8 cellular contexts compared by ENCODE assay signal in genomic region chr5:71447218-71447808, GRCh38. TPM values are rescaled to one million over a fixed set of nuclear protein-coding genes. Genes with fewer than 3 reads are reported as not detected.
DNase-seq lines count a peak whose midpoint lies in the region; ATAC-seq and TF ChIP-seq lines count a peak whose summit lies in the region.
"Not testable (repeated sequence)": the region's sequence is repeated elsewhere in the genome, so short reads cannot be mapped to it uniquely, and the experiment has no call there.

No MANE protein-coding gene starts in this region.

- H3K9me3 ChIP-seq in heart right ventricle: not testable (repeated sequence)

- TF ChIP-seq CTCF in heart right ventricle (IDR thresholded peaks at IDR 0.05) (peak in 8 of 9 donors; percentile 6 to 53 (median 44)), retinal pigment epithelial cell (conservative IDR thresholded peaks at IDR 0.05; ENCODE audit: low read depth, low read length) (peak; percentile 45)

- intact Hi-C loops in heart right ventricle (cut with DNase I): not testable (repeated sequence)

- H3K4me1 Mint-ChIP-seq in T-helper 2 cell treated with Interferon-gamma antibody and Interleukin-4, amounts not matched to agents 5 μg/mL and 100 μg/mL, for 36 hours (ENCODE audit: low read depth); activated naive CD8-positive, alpha-beta T cell treated with anti-CD3 and anti-CD28 coated beads, Interleukin-2, amount 50 U/mL, for 24 hours: not testable (repeated sequence)

- not testable (repeated sequence) for H3K36me3 Mint-ChIP-seq in T-helper 2 cell treated with Interferon-gamma antibody and Interleukin-4, amounts not matched to agents 5 μg/mL and 100 μg/mL, for 36 hours (ENCODE audit: low read depth); activated naive CD8-positive, alpha-beta T cell treated with anti-CD3 and anti-CD28 coated beads, Interleukin-2, amount 50 U/mL, for 24 hours (ENCODE audit: low read depth)

- H3K27ac ChIP-seq in heart right ventricle: not testable (repeated sequence)

- H3K27me3 ChIP-seq in heart right ventricle: peaks cover 0 to 78% (median 44%) of the 10 kb centered on the region in 7 donors

- ATAC-seq in GM18858 (IDR thresholded peaks at IDR 0.05; ENCODE audit: unreplicated experiment) (peak; percentile 73), HG02981 (IDR thresholded peaks at IDR 0.05; ENCODE audit: unreplicated experiment) (peak; percentile 87), heart right ventricle (peak; percentile 72 to 96 (median 90))
- peak; percentile 97 for ATAC-seq in activated naive CD8-positive, alpha-beta T cell treated with anti-CD3 and anti-CD28 coated beads, Interleukin-2, amount 50 U/mL, for 24 hours

- H3K27ac Mint-ChIP-seq in T-helper 2 cell treated with Interferon-gamma antibody and Interleukin-4, amounts not matched to agents 5 μg/mL and 100 μg/mL, for 36 hours; activated naive CD8-positive, alpha-beta T cell treated with anti-CD3 and anti-CD28 coated beads, Interleukin-2, amount 50 U/mL, for 24 hours: not testable (repeated sequence)

- not testable (repeated sequence) for H3K36me3 ChIP-seq in heart right ventricle

- not testable (repeated sequence) for H3K4me3 Mint-ChIP-seq in T-helper 2 cell treated with Interferon-gamma antibody and Interleukin-4, amounts not matched to agents 5 μg/mL and 100 μg/mL, for 36 hours; activated naive CD8-positive, alpha-beta T cell treated with anti-CD3 and anti-CD28 coated beads, Interleukin-2, amount 50 U/mL, for 24 hours

- H3K4me3 ChIP-seq in heart right ventricle; retinal pigment epithelial cell (ENCODE audit: low read length): not testable (repeated sequence)

- H3K4me1 ChIP-seq in heart right ventricle: not testable (repeated sequence)

- not testable (repeated sequence) for H3K9me3 Mint-ChIP-seq in T-helper 2 cell treated with Interferon-gamma antibody and Interleukin-4, amounts not matched to agents 5 μg/mL and 100 μg/mL, for 36 hours; activated naive CD8-positive, alpha-beta T cell treated with anti-CD3 and anti-CD28 coated beads, Interleukin-2, amount 50 U/mL, for 24 hours

- peaks cover 32% of the 10 kb centered on the region for H3K27me3 Mint-ChIP-seq in T-helper 2 cell treated with Interferon-gamma antibody and Interleukin-4, amounts not matched to agents 5 μg/mL and 100 μg/mL, for 36 hours (ENCODE audit: low read depth)
- H3K27me3 Mint-ChIP-seq in activated naive CD8-positive, alpha-beta T cell treated with anti-CD3 and anti-CD28 coated beads, Interleukin-2, amount 50 U/mL, for 24 hours: peaks cover 28% of the 10 kb centered on the region

- DNase-seq in ACHN: peak; percentile 49
- peak; percentile 50 for DNase-seq in NCI-H2029 (lab: John Stamatoyannopoulos, UW)
- DNase-seq in T-helper 2 cell treated with Interferon-gamma antibody and Interleukin-4, amounts not matched to agents 5 μg/mL and 100 μg/mL, for 36 hours (ENCODE audit: low spot score): peak; percentile 29
- peak; percentile 27 for DNase-seq in activated naive CD8-positive, alpha-beta T cell treated with anti-CD3 and anti-CD28 coated beads, Interleukin-2, amount 50 U/mL, for 24 hours
- peak; percentile 21 for DNase-seq in heart right ventricle
- DNase-seq in retinal pigment epithelial cell (ENCODE audit: low read depth): not testable (repeated sequence)

- in situ Hi-C loops in ACHN (cut with HindIII; ENCODE audit: low pct_ligation_motif_present, low pct_unique_long_range_greater_than_20kb, low sequenced_read_pairs): not testable (repeated sequence)

- 2 to 3% methylated on average over 5 of the region's 6 CpGs for WGBS in heart right ventricle, 2 donors

RNA-seq across cellular contexts. Expression of gene BDP1, which starts 8.1 kb away (rescaled TPM):
- 10 to 100 TPM; 14.9 to 19.6 (median 17.1) TPM for total RNA-seq in heart right ventricle
- polyA plus RNA-seq in heart right ventricle: 10 to 100 TPM in 1 of 2 donors, 1 to 10 TPM in 1; 5.3 to 19.8 TPM
